In genomic region chr6:90885611-90886056, GRCh38 we compare ENCODE assay signal across 23 cellular contexts.
DNase-seq lines count a peak whose midpoint lies in the region; ATAC-seq and TF ChIP-seq lines count a peak whose summit lies in the region.
"Had no signal": no experiment of that assay in that cellular context is flagged by ENCODE, and none has a peak within 500 bp of the region (broad histone marks: within the 10 kb centered on the region; RNA-seq: fewer than 3 reads in every experiment).

No MANE protein-coding gene starts in this region.

- DNase-seq in NCI-H226 (peak; percentile 81), astrocyte of the cerebellum (ENCODE audit: low read depth) (peak; percentile 26), foreskin keratinocyte (peak; percentile 64 to 83), progenitor cell of endocrine pancreas (ENCODE audit: low spot score, unreplicated experiment) (no peak), T-helper 17 cell (no peak), NCI-H2196 treated with DMSO at 0.1 percent for 48 hours (lab: John Stamatoyannopoulos, UW; ENCODE audit: unreplicated experiment) (no peak), OCI-M1 (lab: John Stamatoyannopoulos, UW) (no peak)
- DNase-seq: activated naive CD4-positive, alpha-beta T cell treated with anti-CD3 and anti-CD28 coated beads, Interleukin-2, amount 50 U/mL, for 16 hours; activated T-cell treated with anti-CD3 and anti-CD28 coated beads, Interleukin-2, amount 50 U/mL, for 4 hours; aorta; colonic mucosa; DND-41; hippocampal formation; kidney; NCI-H1436; NCI-H526; ovary; right lobe of liver; stimulated activated CD8-positive, alpha-beta memory T cell treated with anti-CD3 and anti-CD28 coated beads, Interleukin-4, amount 100 ng/mL, for 48 hours had no signal

- H3K4me3 ChIP-seq in astrocyte of the cerebellum (ENCODE audit: low read depth, low read length), result no peak overlapping the region
- H3K4me3 ChIP-seq: colonic mucosa, lung, ovary, right lobe of liver had no signal

- in situ Hi-C loops in astrocyte of the cerebellum (cut with HindIII; ENCODE audit: low sequenced_read_pairs), result no loop called here

- H3K27me3 Mint-ChIP-seq in progenitor cell of endocrine pancreas (no peaks in the 10 kb centered on the region), T-helper 17 cell (peaks cover 22% of the 10 kb centered on the region)

- no peaks in the 10 kb centered on the region for H3K9me3 ChIP-seq in T-helper 17 cell (ENCODE audit: control insufficient read depth, low read length, poor library complexity, severe bottlenecking)
- H3K9me3 ChIP-seq: colonic mucosa, ovary, right lobe of liver had no signal

- H3K4me1 Mint-ChIP-seq in progenitor cell of endocrine pancreas (ENCODE audit: low read depth) (peaks cover 3% of the 10 kb centered on the region), T-helper 17 cell (no peaks in the 10 kb centered on the region)

- ATAC-seq in foreskin keratinocyte, result peak; percentile 97
- ATAC-seq in T-helper 17 cell, result no peak
- no peak for ATAC-seq in HG02884 (IDR thresholded peaks at IDR 0.05; ENCODE audit: unreplicated experiment)
- ATAC-seq: activated CD4-positive, CD25-positive, alpha-beta regulatory T cell treated with anti-CD3 and anti-CD28 coated beads, Interleukin-2, amount 50 U/mL, for 24 hours; activated T-cell treated with anti-CD3 and anti-CD28 coated beads, Interleukin-2, amount 50 U/mL, for 4 hours; HCT116; right lobe of liver had no signal

- H3K27ac Mint-ChIP-seq in progenitor cell of endocrine pancreas (peak overlapping the region; percentile 23), T-helper 17 cell (no peak overlapping the region)

- H3K27ac ChIP-seq in foreskin keratinocyte, result peak overlapping the region; percentile 30
- H3K27ac ChIP-seq: colonic mucosa, ovary, right lobe of liver had no signal

- peaks cover 21% of the 10 kb centered on the region for H3K4me1 ChIP-seq in foreskin keratinocyte
- H3K4me1 ChIP-seq: colonic mucosa, right lobe of liver had no signal

- no peak overlapping the region for H3K4me3 Mint-ChIP-seq in progenitor cell of endocrine pancreas (ENCODE audit: low read depth)
- H3K4me3 Mint-ChIP-seq in T-helper 17 cell, result no peak overlapping the region
- H3K4me3 Mint-ChIP-seq: activated T-cell treated with anti-CD3 and anti-CD28 coated beads, Interleukin-2, amount 50 U/mL, for 4 hours had no signal

- H3K27me3 ChIP-seq in foreskin keratinocyte, result no peaks in the 10 kb centered on the region
- H3K27me3 ChIP-seq: colonic mucosa, ovary, right lobe of liver had no signal

- H3K36me3 Mint-ChIP-seq in progenitor cell of endocrine pancreas (ENCODE audit: insufficient read depth) (peaks cover 4% of the 10 kb centered on the region), T-helper 17 cell (ENCODE audit: low read depth) (no peaks in the 10 kb centered on the region)

- H3K9me3 Mint-ChIP-seq in progenitor cell of endocrine pancreas (ENCODE audit: low read depth), result peaks cover 33% of the 10 kb centered on the region

- TF ChIP-seq CTCF in astrocyte of the cerebellum (IDR thresholded peaks at IDR 0.05; ENCODE audit: low read depth, low read length, missing control alignments), result no peak
- TF ChIP-seq CTCF in foreskin keratinocyte (conservative IDR thresholded peaks at IDR 0.05), result no peak
- no peak for TF ChIP-seq CTCF in progenitor cell of endocrine pancreas (IDR thresholded peaks at IDR 0.05; ENCODE audit: unreplicated experiment)

Comparison
In these comparisons a context has a peak if more than half of its experiments do, and no peak if none do; other contexts are left out.
1. DNase-seq: peak in NCI-H226 (single experiment), astrocyte of the cerebellum (single experiment) and foreskin keratinocyte (2 of 2); none in progenitor cell of endocrine pancreas (single experiment), T-helper 17 cell (0 of 3), NCI-H2196 treated with DMSO at 0.1 percent for 48 hours (single experiment) and OCI-M1 (single experiment).